In genomic region chr22:20243545-20244249, GRCh38 we compare ENCODE assay signal across 8 cellular contexts. TPM values are rescaled to one million over a fixed set of nuclear protein-coding genes. Genes with fewer than 3 reads are reported as not detected.
A peak's percentile ranks its signal among the peaks of the same experiment; 100 is the strongest.
DNase-seq lines count a peak whose midpoint lies in the region; ATAC-seq, FAIRE-seq and TF ChIP-seq lines count a peak whose summit lies in the region.

No MANE protein-coding gene starts in this region.

- 0 out of 3 replicates have a peak overlapping the region, but pooled peaks have one; percentile 26 for H3K4me2 ChIP-seq in A549

- no peaks in the 10 kb centered on the region for H3K27me3 Mint-ChIP-seq in activated CD4-positive, alpha-beta T cell treated with anti-CD3 and anti-CD28 coated beads, Interleukin-2, amount 10 ng/mL, durations not matched to agents 7 days and 5 days

- H3K9me3 Mint-ChIP-seq in activated CD4-positive, alpha-beta T cell treated with anti-CD3 and anti-CD28 coated beads, Interleukin-2, amount 10 ng/mL, durations not matched to agents 7 days and 5 days = no peaks in the 10 kb centered on the region

- POLR2A ChIA-PET in A549 (lab: Yijun Ruan, JAX) = no interaction called here
- POLR2A ChIA-PET in activated CD4-positive, alpha-beta T cell treated with anti-CD3 and anti-CD28 coated beads, Interleukin-2, amount 10 ng/mL, durations not matched to agents 7 days and 5 days (lab: Charles Lee) = no interaction called here

- TF ChIP-seq CTCF in A549 (IDR thresholded peaks at IDR 0.05) (no peak), testis (IDR thresholded peaks at IDR 0.05) (no peak)

- H3K4me3 Mint-ChIP-seq in activated CD4-positive, alpha-beta T cell treated with anti-CD3 and anti-CD28 coated beads, Interleukin-2, amount 10 ng/mL, durations not matched to agents 7 days and 5 days = peak overlapping the region; percentile 51

- WGBS in A549 (ENCODE audit: missing lambda C conversion rate) = 48% methylated on average over 9 of the region's 16 CpGs
- WGBS in testis, 2 donors = 39 to 54% methylated on average over 13 to 16 of the region's 16 CpGs

- ATAC-seq in A549 (peak in 1 of 2 experiments; percentile 73; a peak in 3 of 6 replicates), GM18858 (IDR thresholded peaks at IDR 0.05; ENCODE audit: unreplicated experiment) (no peak)

- no peak for FAIRE-seq in A549 (lab: Jason Lieb, UNC)

- CTCF ChIA-PET in A549 (lab: Yijun Ruan, JAX) = interaction anchor here (0.9 to 1.1 kb wide), 2 partner anchors 42 to 90 kb away, joined by 3 read pairs; no protein-coding TSS in a partner anchor
- CTCF ChIA-PET in activated CD4-positive, alpha-beta T cell treated with anti-CD3 and anti-CD28 coated beads, Interleukin-2, amount 10 ng/mL, durations not matched to agents 7 days and 5 days (lab: Charles Lee) = interaction anchor here (1.0 kb wide), 1 partner anchor 13 kb away, joined by 3 read pairs; no protein-coding TSS in a partner anchor

- TF ChIP-seq POLR2A in A549 (IDR thresholded peaks at IDR 0.05; ENCODE audit: low read length) (no peak), testis (IDR thresholded peaks at IDR 0.05) (no peak)

- H3K4me1 Mint-ChIP-seq in activated CD4-positive, alpha-beta T cell treated with anti-CD3 and anti-CD28 coated beads, Interleukin-2, amount 10 ng/mL, durations not matched to agents 7 days and 5 days = peaks cover 42% of the 10 kb centered on the region

- H3K4me1 ChIP-seq in A549 (no peaks in the 10 kb centered on the region), duodenal mucosa (ENCODE audit: control insufficient read depth in 1 of 2, insufficient read depth in 2 of 2, low read length in 2 of 2) (peaks cover 0 to 27% of the 10 kb centered on the region in 2 donors), testis (peaks cover 30% of the 10 kb centered on the region)

- H3K36me3 ChIP-seq in duodenal mucosa (ENCODE audit: control insufficient read depth in 1 of 2, insufficient read depth in 2 of 2, low read length in 2 of 2) = no peaks in the 10 kb centered on the region
- H3K36me3 ChIP-seq in testis (ENCODE audit: low read depth, missing control alignments) = no peaks in the 10 kb centered on the region

- H3K27ac Mint-ChIP-seq in activated CD4-positive, alpha-beta T cell treated with anti-CD3 and anti-CD28 coated beads, Interleukin-2, amount 10 ng/mL, durations not matched to agents 7 days and 5 days = peak overlapping the region; percentile 91

- no peak overlapping the region for H3K4me3 ChIP-seq in A549
- H3K4me3 ChIP-seq in duodenal mucosa (ENCODE audit: low read depth in 1 of 2, low read length in 2 of 2) = peak overlapping the region; percentile 6 to 32
- H3K4me3 ChIP-seq in testis = no peak overlapping the region

- no peaks in the 10 kb centered on the region for H3K36me3 Mint-ChIP-seq in activated CD4-positive, alpha-beta T cell treated with anti-CD3 and anti-CD28 coated beads, Interleukin-2, amount 10 ng/mL, durations not matched to agents 7 days and 5 days (ENCODE audit: low read depth)

- intact Hi-C loops in testis (cut with DNase I; ENCODE audit: low total_unique reads) = no loop called here

- H3K9ac ChIP-seq in duodenal mucosa (ENCODE audit: low read depth in 1 of 2, low read length in 2 of 2) = no peak overlapping the region

- H3K27ac ChIP-seq in A549 (peak overlapping the region in 1 of 2 experiments; percentile 65; a peak in 2 of 6 replicates), duodenal mucosa (ENCODE audit: low read depth, low read length) (no peak overlapping the region), testis (no peak overlapping the region)

- TF ChIP-seq RAD21 in A549 (conservative IDR thresholded peaks at IDR 0.05 in 1 of 2, IDR thresholded peaks at IDR 0.05 in 1 of 2) = no peak

- H3K9me3 ChIP-seq in A549 (no peaks in the 10 kb centered on the region), duodenal mucosa (ENCODE audit: control insufficient read depth in 1 of 2, low read length in 2 of 2) (no peaks in the 10 kb centered on the region), testis (no peaks in the 10 kb centered on the region)

- no peaks in the 10 kb centered on the region for H3K27me3 ChIP-seq in duodenal mucosa (ENCODE audit: control insufficient read depth in 1 of 2, insufficient read depth in 2 of 2, low read length in 2 of 2)
- no peaks in the 10 kb centered on the region for H3K27me3 ChIP-seq in testis

- DNase-seq in A549 (ENCODE audit: low read depth in 1 of 2, low spot score in 1 of 2) (peak; percentile 13 to 33), GM19238 (ENCODE audit: insufficient read length, low spot score) (peak; percentile 56), NCI-H345 (lab: John Stamatoyannopoulos, UW) (peak; percentile 77), midbrain (lab: John Stamatoyannopoulos, UW) (peak; percentile 49), testis (peak; percentile 89)
- DNase-seq in activated CD4-positive, alpha-beta T cell treated with anti-CD3 and anti-CD28 coated beads, Interleukin-2, amount 10 ng/mL, durations not matched to agents 7 days and 5 days = peak; percentile 75

- no peak for TF ChIP-seq EP300 in A549 (IDR thresholded peaks at IDR 0.05)

TF ChIP-seq in A549, 52 proteins besides CTCF, POLR2A, EP300 and RAD21:
- TF ChIP-seq ZC3H11A (IDR thresholded peaks at IDR 0.05) = no peak
- TF ChIP-seq CHD4 (IDR thresholded peaks at IDR 0.05; ENCODE audit: borderline replicate concordance) = no peak
- TF ChIP-seq FOSB (CRISPR knock-in tag; IDR thresholded peaks at IDR 0.05) = no peak
- TF ChIP-seq NPAS2 (CRISPR knock-in tag; IDR thresholded peaks at IDR 0.05; ENCODE audit: borderline replicate concordance) = no peak
- TF ChIP-seq MAFK (IDR thresholded peaks at IDR 0.05; ENCODE audit: partially characterized antibody) = no peak
- TF ChIP-seq JUN (IDR thresholded peaks at IDR 0.05) = no peak
- TF ChIP-seq EHMT2 (IDR thresholded peaks at IDR 0.05; ENCODE audit: low read depth) = no peak
- TF ChIP-seq HDAC2 (IDR thresholded peaks at IDR 0.05) = no peak
- TF ChIP-seq SREBF2 (IDR thresholded peaks at IDR 0.05) = no peak
- no peak for TF ChIP-seq FOXS1 (CRISPR knock-in tag; IDR thresholded peaks at IDR 0.05)
- TF ChIP-seq RNF2 (IDR thresholded peaks at IDR 0.05; ENCODE audit: borderline replicate concordance, low read depth) = no peak
- no peak for TF ChIP-seq ATOH8 (CRISPR knock-in tag; IDR thresholded peaks at IDR 0.05; ENCODE audit: low read depth)
- no peak for TF ChIP-seq TP53 (CRISPR knock-in tag; IDR thresholded peaks at IDR 0.05)
- no peak for TF ChIP-seq RARB (CRISPR knock-in tag; IDR thresholded peaks at IDR 0.05)
- TF ChIP-seq CBX8 (IDR thresholded peaks at IDR 0.05) = no peak
- no peak for TF ChIP-seq USF2 (IDR thresholded peaks at IDR 0.05)
- TF ChIP-seq ESRRA (IDR thresholded peaks at IDR 0.05; ENCODE audit: borderline replicate concordance, low read length) = no peak
- no peak for TF ChIP-seq TFCP2L1 (CRISPR knock-in tag; IDR thresholded peaks at IDR 0.05)

RNA-seq across cellular contexts. Expression of gene RTN4R, which starts 24.4 kb away (rescaled TPM):
- 1.0 and 1.2 TPM in 2 replicates for polyA plus RNA-seq in A549 (2011; rRNA removed)
- 3.8 and 7.5 TPM in 2 replicates for polyA plus RNA-seq in A549 (2012; cell fraction: cytosol; rRNA removed)
- polyA plus RNA-seq in A549 (2012; cell fraction: nucleus; rRNA removed) = 4.4 and 10.4 TPM in 2 replicates
- polyA plus RNA-seq in A549 (2017; fragmentation: RNase III; extraction: RNeasy Plus Mini Kit Qiagen cat#74134 plus additional on column Dnase treatment) = 2.1 to 2.8 TPM (median 2.7 TPM) in 3 replicates
- 0.62 and 1.0 TPM in 2 replicates for polyA minus RNA-seq in A549 (2011; rRNA and poly(A)+ RNA removed)
- 1 to 10 TPM; 3.1 to 4.0 TPM for total RNA-seq in activated CD4-positive, alpha-beta T cell treated with anti-CD3 and anti-CD28 coated beads, Interleukin-2, amount 10 ng/mL, durations not matched to agents 7 days and 5 days
- total RNA-seq in testis = 1 to 10 TPM; 5.1 to 6.1 TPM
- 2.1 TPM for polyA plus RNA-seq in testis (ENCODE audit: insufficient read depth, low read depth, low replicate concordance)

Comparison
In these comparisons a context has a peak if more than half of its experiments do, and no peak if none do; other contexts are left out.
1. DNase-seq: peak in every context shown above with its lines; median percentile 89 in testis; 77 in NCI-H345; 75 in activated CD4-positive, alpha-beta T cell treated with anti-CD3 and anti-CD28 coated beads, Interleukin-2, amount 10 ng/mL, durations not matched to agents 7 days and 5 days; 56 in GM19238; 49 in midbrain; 23 in A549.
2. H3K4me3 ChIP-seq: peak in duodenal mucosa (2 of 2); none in A549 (single experiment) and testis (0 of 2).